1 cellular context compared by ENCODE assay signal in the genomic region with DNA sequence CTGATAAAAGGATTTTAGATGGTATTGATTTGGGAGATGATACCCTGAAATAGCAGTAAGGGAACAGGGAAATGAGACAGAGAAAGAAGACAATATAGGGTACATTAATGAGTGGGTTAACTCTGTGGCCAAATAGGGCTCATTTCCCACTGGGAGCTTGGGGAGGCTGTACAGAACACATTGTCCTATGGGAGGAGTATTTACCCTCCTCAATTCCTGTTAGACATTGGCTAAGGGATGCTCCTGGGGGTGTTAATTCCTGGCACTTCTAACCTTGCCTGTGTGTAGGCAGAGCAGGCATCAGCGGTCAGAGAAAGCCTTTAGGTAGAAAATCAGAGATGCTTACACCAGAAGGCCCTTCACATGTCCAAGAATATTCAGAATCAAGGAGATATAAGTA.
A peak's percentile ranks its signal among the peaks of the same experiment; 100 is the strongest.
TF ChIP-seq lines count a peak whose summit lies in the region.

No MANE protein-coding gene starts in this region.

TF ChIP-seq in GM12878, 131 proteins besides CTCF, POLR2A, EP300 and RAD21:
- peak; percentile 29; the same call in 1 of the 2 replicates for TF ChIP-seq IKZF1 (conservative IDR thresholded peaks at IDR 0.05)
- TF ChIP-seq WRNIP1 (IDR thresholded peaks at IDR 0.05; ENCODE audit: borderline replicate concordance, low read depth, low read length), result no peak
- TF ChIP-seq RBBP5 (conservative IDR thresholded peaks at IDR 0.05), result no peak
- no peak for TF ChIP-seq IKZF2 (IDR thresholded peaks at IDR 0.05)
- TF ChIP-seq DPF2 (IDR thresholded peaks at IDR 0.05), result no peak
- TF ChIP-seq STAT1 (conservative IDR thresholded peaks at IDR 0.05), result no peak
- TF ChIP-seq LARP7 (IDR thresholded peaks at IDR 0.05), result no peak
- TF ChIP-seq NKRF (conservative IDR thresholded peaks at IDR 0.05), result no peak
